ENCODE assay signal across 8 cellular contexts in the genomic region with DNA sequence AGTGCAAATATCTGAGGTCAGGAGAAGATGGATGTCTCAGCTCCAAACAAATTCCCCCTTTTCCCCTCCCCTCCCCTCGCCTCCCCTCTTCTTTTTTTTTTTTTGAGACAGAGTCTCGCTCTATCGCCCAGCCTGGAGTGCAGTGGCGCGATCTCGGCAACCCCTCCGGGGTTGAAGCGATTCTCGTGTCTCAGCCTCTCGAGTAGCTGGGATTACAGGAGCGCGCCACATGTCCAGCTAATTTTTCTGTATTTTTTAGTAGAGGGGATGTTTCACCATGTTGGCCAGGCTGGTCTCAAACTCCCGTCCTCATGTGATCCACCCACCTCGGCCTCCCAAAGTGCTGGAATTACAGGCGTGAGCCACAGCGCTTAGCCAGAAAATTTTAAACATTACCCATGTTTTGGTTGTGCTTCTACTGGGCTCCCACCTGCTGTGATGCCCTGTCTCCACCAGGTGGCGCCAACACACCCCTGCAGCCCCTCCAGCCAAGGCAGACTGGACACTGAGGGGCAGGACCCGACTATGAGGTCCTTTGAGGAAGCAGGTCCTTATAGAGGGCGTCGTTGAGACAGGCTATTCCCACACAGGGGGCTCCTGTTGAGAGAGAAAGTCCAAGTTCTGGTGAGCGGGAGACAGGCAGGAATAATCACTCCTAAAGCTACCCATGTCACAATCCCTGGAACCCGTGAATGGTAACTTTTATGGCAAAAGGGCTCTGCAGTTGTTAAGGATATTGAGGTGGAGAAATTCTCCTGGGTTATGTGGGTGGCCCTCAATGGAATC. TPM values are rescaled to one million over a fixed set of nuclear protein-coding genes. Genes with fewer than 3 reads are reported as not detected.
A peak's percentile ranks its signal among the peaks of the same experiment; 100 is the strongest.
DNase-seq lines count a peak whose midpoint lies in the region; ATAC-seq and TF ChIP-seq lines count a peak whose summit lies in the region.

No MANE protein-coding gene starts in this region.

- H3K4me3 Mint-ChIP-seq in CD8-positive, alpha-beta memory T cell, result peak overlapping the region; percentile 10 to 69 (median 62)
- peak overlapping the region; percentile 51 for H3K4me3 Mint-ChIP-seq in activated CD8-positive, alpha-beta T cell treated with anti-CD3 and anti-CD28 coated beads, Interleukin-2, amount 10 ng/mL, durations not matched to agents 7 days and 5 days

- CTCF ChIA-PET in CD8-positive, alpha-beta memory T cell (lab: Charles Lee), result interaction anchor here (0.6 to 6.8 kb wide), 33 partner anchors 10 to 785 kb away, joined by 3 to 94 read pairs (median 5); partner anchors contain the start of genes CEACAM21 and DMAC2
- CTCF ChIA-PET in activated CD8-positive, alpha-beta T cell treated with anti-CD3 and anti-CD28 coated beads, Interleukin-2, amount 10 ng/mL, durations not matched to agents 7 days and 5 days (lab: Charles Lee), result interaction anchor here (0.6 to 5.5 kb wide), 31 partner anchors 8 to 365 kb away, joined by 3 to 118 read pairs (median 7); partner anchors contain the start of genes B3GNT8, CEACAM21 and DMAC2

- H3K27me3 ChIP-seq in CD8-positive, alpha-beta memory T cell (ENCODE audit: insufficient read depth, low read length, poor library complexity, severe bottlenecking), result no peaks in the 10 kb centered on the region
- no peaks in the 10 kb centered on the region for H3K27me3 ChIP-seq in effector memory CD4-positive, alpha-beta T cell (replicated peaks; ENCODE audit: control insufficient read depth, insufficient read depth, low read length, poor library complexity, severe bottlenecking)

- H3K4me1 Mint-ChIP-seq in CD8-positive, alpha-beta memory T cell, result peaks cover 3 to 11% (median 6%) of the 10 kb centered on the region in 3 donors
- H3K4me1 Mint-ChIP-seq in activated CD8-positive, alpha-beta T cell treated with anti-CD3 and anti-CD28 coated beads, Interleukin-2, amount 10 ng/mL, durations not matched to agents 7 days and 5 days (ENCODE audit: low read depth), result peaks cover 25% of the 10 kb centered on the region

- no peaks in the 10 kb centered on the region for H3K36me3 Mint-ChIP-seq in CD8-positive, alpha-beta memory T cell
- no peaks in the 10 kb centered on the region for H3K36me3 Mint-ChIP-seq in activated CD8-positive, alpha-beta T cell treated with anti-CD3 and anti-CD28 coated beads, Interleukin-2, amount 10 ng/mL, durations not matched to agents 7 days and 5 days (ENCODE audit: low read depth)

- DNase-seq in CD8-positive, alpha-beta memory T cell, result peak; percentile 54 to 76 (median 66)
- DNase-seq in HFF-Myc (ENCODE audit: extremely low read depth, low read depth) (no peak), NCI-H82 (lab: John Stamatoyannopoulos, UW) (peak; percentile 79), medulla oblongata (ENCODE audit: extremely low spot score) (peak; percentile 83)
- peak; percentile 78 for DNase-seq in activated CD8-positive, alpha-beta T cell treated with anti-CD3 and anti-CD28 coated beads, Interleukin-2, amount 10 ng/mL, durations not matched to agents 7 days and 5 days
- peak; percentile 46 to 57 (median 47) for DNase-seq in effector memory CD4-positive, alpha-beta T cell
- peak; percentile 46 to 47 for DNase-seq in stimulated activated CD8-positive, alpha-beta memory T cell treated with anti-CD3 and anti-CD28 coated beads, Interleukin-2, amount 100 ng/mL, for 1 hour (ENCODE audit: low read depth in 2 of 2)

- H3K27ac ChIP-seq in CD8-positive, alpha-beta memory T cell (ENCODE audit: low read depth, low read length), result no peak overlapping the region
- no peak overlapping the region for H3K27ac ChIP-seq in effector memory CD4-positive, alpha-beta T cell (ENCODE audit: insufficient read depth, low read length, poor library complexity, severe bottlenecking)

- peaks cover 5% of the 10 kb centered on the region for H3K4me1 ChIP-seq in CD8-positive, alpha-beta memory T cell (ENCODE audit: insufficient read depth, low read length)
- H3K4me1 ChIP-seq in effector memory CD4-positive, alpha-beta T cell (ENCODE audit: control insufficient read depth, insufficient read depth, low read length, poor library complexity, severe bottlenecking), result no peaks in the 10 kb centered on the region

- H3K9me3 ChIP-seq in CD8-positive, alpha-beta memory T cell (ENCODE audit: low read length), result no peaks in the 10 kb centered on the region
- H3K9me3 ChIP-seq in effector memory CD4-positive, alpha-beta T cell (ENCODE audit: control insufficient read depth, low read length), result no peaks in the 10 kb centered on the region

- no peaks in the 10 kb centered on the region for H3K36me3 ChIP-seq in CD8-positive, alpha-beta memory T cell (ENCODE audit: insufficient read depth, low read length)
- no peaks in the 10 kb centered on the region for H3K36me3 ChIP-seq in effector memory CD4-positive, alpha-beta T cell (ENCODE audit: control insufficient read depth, insufficient read depth, low read length)

- peak; percentile 99 for TF ChIP-seq CTCF in HFF-Myc (IDR thresholded peaks at IDR 0.05; ENCODE audit: low read depth, low read length, missing control alignments)

- no peaks in the 10 kb centered on the region for H3K9me3 Mint-ChIP-seq in CD8-positive, alpha-beta memory T cell
- H3K9me3 Mint-ChIP-seq in activated CD8-positive, alpha-beta T cell treated with anti-CD3 and anti-CD28 coated beads, Interleukin-2, amount 10 ng/mL, durations not matched to agents 7 days and 5 days (ENCODE audit: insufficient read depth), result no peaks in the 10 kb centered on the region

- peak overlapping the region in 1 of 8 donors; percentile 26 for H3K27ac Mint-ChIP-seq in CD8-positive, alpha-beta memory T cell
- H3K27ac Mint-ChIP-seq in activated CD8-positive, alpha-beta T cell treated with anti-CD3 and anti-CD28 coated beads, Interleukin-2, amount 10 ng/mL, durations not matched to agents 7 days and 5 days, result no peak overlapping the region

- H3K27me3 Mint-ChIP-seq in CD8-positive, alpha-beta memory T cell, result peaks cover 16 to 17% of the 10 kb centered on the region in 2 donors
- H3K27me3 Mint-ChIP-seq in activated CD8-positive, alpha-beta T cell treated with anti-CD3 and anti-CD28 coated beads, Interleukin-2, amount 10 ng/mL, durations not matched to agents 7 days and 5 days (ENCODE audit: low read depth), result peaks cover 23% of the 10 kb centered on the region

- ATAC-seq in activated CD8-positive, alpha-beta T cell treated with anti-CD3 and anti-CD28 coated beads, Interleukin-2, amount 10 ng/mL, durations not matched to agents 7 days and 5 days, result peak; percentile 88
- no peak for ATAC-seq in GM21717 (IDR thresholded peaks at IDR 0.05; ENCODE audit: unreplicated experiment)

- POLR2A ChIA-PET in CD8-positive, alpha-beta memory T cell (lab: Charles Lee), result interaction anchor here (0.9 kb wide), 1 partner anchor 184 kb away, joined by 5 read pairs; no protein-coding TSS in a partner anchor
- POLR2A ChIA-PET in activated CD8-positive, alpha-beta T cell treated with anti-CD3 and anti-CD28 coated beads, Interleukin-2, amount 10 ng/mL, durations not matched to agents 7 days and 5 days (lab: Charles Lee), result interaction anchor here (1.0 kb wide), 1 partner anchor 82 kb away, joined by 3 read pairs; no protein-coding TSS in a partner anchor

- peak overlapping the region; percentile 39 for H3K4me3 ChIP-seq in CD8-positive, alpha-beta memory T cell (ENCODE audit: low read length)
- peak overlapping the region; percentile 21 for H3K4me3 ChIP-seq in HFF-Myc (replicated peaks; ENCODE audit: low read depth, low read length)
- H3K4me3 ChIP-seq in effector memory CD4-positive, alpha-beta T cell (ENCODE audit: insufficient read depth, low read depth, low read length, poor library complexity, severe bottlenecking), result peak overlapping the region; percentile 27

RNA-seq across cellular contexts. Expression of gene ERICH4, which starts 6.3 kb away (rescaled TPM):
- not detected for total RNA-seq in CD8-positive, alpha-beta memory T cell
- polyA plus RNA-seq in CD8-positive, alpha-beta memory T cell, result not detected
- not detected for total RNA-seq in activated CD8-positive, alpha-beta T cell treated with anti-CD3 and anti-CD28 coated beads, Interleukin-2, amount 10 ng/mL, durations not matched to agents 7 days and 5 days

RNA-seq across cellular contexts. Expression of gene DMAC2, which starts 9.6 kb away (rescaled TPM):
- total RNA-seq in CD8-positive, alpha-beta memory T cell, result 10 to 100 TPM; 74.1 to 76.2 TPM
- 56.8 TPM for polyA plus RNA-seq in CD8-positive, alpha-beta memory T cell
- total RNA-seq in activated CD8-positive, alpha-beta T cell treated with anti-CD3 and anti-CD28 coated beads, Interleukin-2, amount 10 ng/mL, durations not matched to agents 7 days and 5 days, result 10 to 100 TPM; 44.8 to 47.0 TPM

RNA-seq across cellular contexts. Expression of gene B3GNT8, which starts 22.1 kb away (rescaled TPM):
- under 1 TPM; 0.66 to 0.91 TPM for total RNA-seq in CD8-positive, alpha-beta memory T cell
- 11.1 TPM for polyA plus RNA-seq in CD8-positive, alpha-beta memory T cell
- total RNA-seq in activated CD8-positive, alpha-beta T cell treated with anti-CD3 and anti-CD28 coated beads, Interleukin-2, amount 10 ng/mL, durations not matched to agents 7 days and 5 days, result 1 to 10 TPM; 2.9 to 5.2 TPM

RNA-seq across cellular contexts. Expression of gene BCKDHA, which starts 51.7 kb away (rescaled TPM):
- 10 to 100 TPM; 18.5 to 23.5 TPM for total RNA-seq in CD8-positive, alpha-beta memory T cell
- polyA plus RNA-seq in CD8-positive, alpha-beta memory T cell, result 52.1 TPM
- 10 to 100 TPM; 15.8 to 24.5 TPM for total RNA-seq in activated CD8-positive, alpha-beta T cell treated with anti-CD3 and anti-CD28 coated beads, Interleukin-2, amount 10 ng/mL, durations not matched to agents 7 days and 5 days

RNA-seq across cellular contexts. Expression of gene EXOSC5, which starts 52.1 kb away (rescaled TPM):
- total RNA-seq in CD8-positive, alpha-beta memory T cell, result 10 to 100 TPM; 48.5 to 52.3 TPM
- polyA plus RNA-seq in CD8-positive, alpha-beta memory T cell, result 49.5 TPM
- 10 to 100 TPM; 25.3 to 26.6 TPM for total RNA-seq in activated CD8-positive, alpha-beta T cell treated with anti-CD3 and anti-CD28 coated beads, Interleukin-2, amount 10 ng/mL, durations not matched to agents 7 days and 5 days
